ENCODE assay signal across 22 cellular contexts in the genomic region with DNA sequence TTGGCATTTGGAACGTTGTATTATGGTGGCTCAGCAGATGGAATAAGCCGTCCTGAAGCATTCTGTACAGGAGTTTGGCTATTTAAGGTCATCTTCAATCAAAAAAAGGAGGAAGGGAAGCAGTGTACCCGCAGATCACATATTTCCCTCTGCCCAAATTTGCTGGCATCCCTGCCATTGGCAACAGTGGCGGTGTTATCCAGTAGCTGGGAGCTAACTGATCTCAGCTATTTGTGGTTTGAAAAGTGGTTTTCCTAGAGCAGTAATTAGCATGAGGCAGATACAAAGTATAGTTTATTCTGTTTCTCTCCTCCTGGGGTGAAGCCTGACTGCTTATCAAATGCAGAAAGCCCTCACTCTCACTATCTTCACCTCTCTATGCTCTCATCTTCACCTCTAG.
"Had no signal": no experiment of that assay in that cellular context is flagged by ENCODE, and none has a peak within 500 bp of the region (broad histone marks: within the 10 kb centered on the region; RNA-seq: fewer than 3 reads in every experiment).

No MANE protein-coding gene starts in this region.

- H3K4me1 ChIP-seq: esophagus squamous epithelium, neural progenitor cell, prostate gland, upper lobe of left lung had no signal

- DNase-seq: dermis blood vessel endothelial cell; effector memory CD4-positive, alpha-beta T cell; esophagus squamous epithelium; foreskin melanocyte; hypothalamus; mesenchymal stem cell; mucosa of descending colon; naive thymus-derived CD4-positive, alpha-beta T cell; stimulated activated naive B cell treated with anti-CD40 and anti-IgM and Interleukin-4, amounts not matched to agents 10 μg/mL and 1 μg/mL and 100 μg/mL, for 72 hours; upper lobe of left lung had no signal

- H2AFZ ChIP-seq: neural progenitor cell had no signal

- H3K27me3 ChIP-seq: esophagus squamous epithelium, neural progenitor cell, right atrium auricular region, tibial nerve, upper lobe of left lung had no signal

- H3K9ac ChIP-seq: neural progenitor cell had no signal

- H3K4me3 Mint-ChIP-seq: mesothelial cell of epicardium; naive thymus-derived CD4-positive, alpha-beta T cell; nephron; neural progenitor cell; stimulated activated naive B cell treated with anti-CD40 and anti-IgM and Interleukin-4, amounts not matched to agents 10 μg/mL and 1 μg/mL and 100 μg/mL, for 72 hours; stimulated activated naive CD8-positive, alpha-beta T cell treated with anti-CD3 and anti-CD28 coated beads, Interleukin-15, Interleukin-2, amounts not matched to agents 100 ng/mL and 50 ng/mL, for 24 hours had no signal

- H3K4me1 Mint-ChIP-seq: mesothelial cell of epicardium; naive thymus-derived CD4-positive, alpha-beta T cell; nephron had no signal

- H3K27ac ChIP-seq: coronary artery, esophagus squamous epithelium, neural progenitor cell, prostate gland, right atrium auricular region, thoracic aorta, tibial nerve, upper lobe of left lung had no signal

- ATAC-seq: left lobe of liver; mucosa of descending colon; naive thymus-derived CD4-positive, alpha-beta T cell; sciatic nerve; stimulated activated naive B cell treated with anti-CD40 and anti-IgM and Interleukin-4, amounts not matched to agents 10 μg/mL and 1 μg/mL and 100 μg/mL, for 72 hours had no signal

- H3K27ac Mint-ChIP-seq: mesothelial cell of epicardium; naive thymus-derived CD4-positive, alpha-beta T cell; nephron; neural progenitor cell; stimulated activated naive B cell treated with anti-CD40 and anti-IgM and Interleukin-4, amounts not matched to agents 10 μg/mL and 1 μg/mL and 100 μg/mL, for 72 hours; stimulated activated naive CD8-positive, alpha-beta T cell treated with anti-CD3 and anti-CD28 coated beads, Interleukin-15, Interleukin-2, amounts not matched to agents 100 ng/mL and 50 ng/mL, for 24 hours had no signal

- H3K4me2 ChIP-seq: neural progenitor cell had no signal

- H3K36me3 Mint-ChIP-seq: mesothelial cell of epicardium; naive thymus-derived CD4-positive, alpha-beta T cell; neural progenitor cell; stimulated activated naive B cell treated with anti-CD40 and anti-IgM and Interleukin-4, amounts not matched to agents 10 μg/mL and 1 μg/mL and 100 μg/mL, for 72 hours had no signal

- H3K4me3 ChIP-seq: coronary artery, esophagus squamous epithelium, lung, mucosa of descending colon, neural progenitor cell, prostate gland, right atrium auricular region, thoracic aorta, tibial nerve, upper lobe of left lung had no signal

- H3K9me3 ChIP-seq: esophagus squamous epithelium, mucosa of descending colon, prostate gland, right atrium auricular region, thoracic aorta, tibial nerve, upper lobe of left lung had no signal

- H3K36me3 ChIP-seq: esophagus squamous epithelium, neural progenitor cell, prostate gland, right atrium auricular region, thoracic aorta, tibial nerve, upper lobe of left lung had no signal

- H3K9me3 Mint-ChIP-seq: mesothelial cell of epicardium; naive thymus-derived CD4-positive, alpha-beta T cell; stimulated activated naive B cell treated with anti-CD40 and anti-IgM and Interleukin-4, amounts not matched to agents 10 μg/mL and 1 μg/mL and 100 μg/mL, for 72 hours; stimulated activated naive CD8-positive, alpha-beta T cell treated with anti-CD3 and anti-CD28 coated beads, Interleukin-15, Interleukin-2, amounts not matched to agents 100 ng/mL and 50 ng/mL, for 24 hours had no signal

- H3K27me3 Mint-ChIP-seq: stimulated activated naive CD8-positive, alpha-beta T cell treated with anti-CD3 and anti-CD28 coated beads, Interleukin-15, Interleukin-2, amounts not matched to agents 100 ng/mL and 50 ng/mL, for 24 hours had no signal
